11 cellular contexts compared by ENCODE assay signal in genomic region chr1:91572044-91572443, GRCh38.
A peak's percentile ranks its signal among the peaks of the same experiment; 100 is the strongest.
DNase-seq lines count a peak whose midpoint lies in the region; ATAC-seq, FAIRE-seq and TF ChIP-seq lines count a peak whose summit lies in the region.
"Had no signal": no experiment of that assay in that cellular context is flagged by ENCODE, and none has a peak within 500 bp of the region (broad histone marks: within the 10 kb centered on the region; RNA-seq: fewer than 3 reads in every experiment).

No MANE protein-coding gene starts in this region.

- no peak overlapping the region for H2AFZ ChIP-seq in HepG2 (ENCODE audit: low read length)

- no TSS peak for BruUV-seq in HepG2 (replicated peaks; lab: Mats Ljungman, UMichigan)

- no peak for DNase-seq in HepG2 (ENCODE audit: low spot score)
- DNase-seq in NOMO-1 treated with dmso at 0.1 percent for 144 hours (lab: John Stamatoyannopoulos, UW; ENCODE audit: unreplicated experiment): peak; percentile 87
- DNase-seq in activated effector memory CD4-positive, alpha-beta T cell treated with Interleukin-2 at 50 U/mL for 16 hours: no peak
- DNase-seq in T1000 (lab: John Stamatoyannopoulos, UW): no peak
- no peak for DNase-seq in H4 (ENCODE audit: low spot score)
- DNase-seq in activated CD4-positive, alpha-beta T cell treated with anti-CD3 and anti-CD28 coated beads for 36 hours: no peak
- DNase-seq: NCI-H524 had no signal

- H3K27ac ChIP-seq in liver (ENCODE audit: low read depth in 1 of 2, low read length in 2 of 2): no peak overlapping the region
- no peak overlapping the region for H3K27ac ChIP-seq in HepG2 (ENCODE audit: extremely low read length, insufficient read depth, low read length)

- no peak overlapping the region for H3K4me3 Mint-ChIP-seq in activated CD4-positive, alpha-beta T cell treated with anti-CD3 and anti-CD28 coated beads for 36 hours
- H3K4me3 Mint-ChIP-seq: nephron had no signal

- in situ Hi-C loops in HepG2 (cut with HindIII; ENCODE audit: extremely low pct_ligation_motif_present, low pct_unique_long_range_greater_than_20kb): no loop called here

- no peaks in the 10 kb centered on the region for H3K79me2 ChIP-seq in HepG2 (ENCODE audit: insufficient read depth, low read length)

- no peaks in the 10 kb centered on the region for H3K36me3 Mint-ChIP-seq in activated CD4-positive, alpha-beta T cell treated with anti-CD3 and anti-CD28 coated beads for 36 hours (ENCODE audit: low read depth)

- no peak overlapping the region for H3K9ac ChIP-seq in liver (ENCODE audit: low read depth in 1 of 2, low read length in 2 of 2)
- no peak overlapping the region for H3K9ac ChIP-seq in HepG2 (ENCODE audit: insufficient read depth, low read depth, low read length)

- no peaks in the 10 kb centered on the region for H3K9me3 Mint-ChIP-seq in activated CD4-positive, alpha-beta T cell treated with anti-CD3 and anti-CD28 coated beads for 36 hours (ENCODE audit: low read depth)
- H3K9me3 Mint-ChIP-seq: nephron had no signal

- peaks cover 4% of the 10 kb centered on the region for H3K27me3 Mint-ChIP-seq in activated CD4-positive, alpha-beta T cell treated with anti-CD3 and anti-CD28 coated beads for 36 hours

- TF ChIP-seq EP300 in HepG2 (IDR thresholded peaks at IDR 0.05; ENCODE audit: low read depth in 2 of 2, low read length in 2 of 2): no peak
- no peak for TF ChIP-seq EP300 in HepG2 (CRISPR knock-in tag; IDR thresholded peaks at IDR 0.05; ENCODE audit: borderline replicate concordance)

- TF ChIP-seq CTCF in liver (IDR thresholded peaks at IDR 0.05; ENCODE audit: low read depth, low read length, missing input control): no peak
- TF ChIP-seq CTCF in HepG2 (CRISPR knock-in tag; IDR thresholded peaks at IDR 0.05): no peak

- H3K4me2 ChIP-seq in HepG2 (ENCODE audit: low read depth, low read length): no peak overlapping the region

- TF ChIP-seq POLR2A in HepG2 (IDR thresholded peaks at IDR 0.05; ENCODE audit: insufficient read depth in 1 of 2, low read depth in 2 of 2, low read length in 2 of 2): no peak

- H3K4me3 ChIP-seq in liver (ENCODE audit: low read depth in 1 of 3, low read length in 3 of 3) (no peak overlapping the region), HepG2 (replicated peaks in 1 of 3; ENCODE audit: insufficient read depth in 1 of 3, low read depth in 2 of 3, low read length in 3 of 3) (no peak overlapping the region)

- no peak for FAIRE-seq in HepG2 (lab: Jason Lieb, UNC)
- FAIRE-seq: frontal cortex had no signal

- H4K20me1 ChIP-seq in HepG2 (ENCODE audit: insufficient read depth, low read length): no peaks in the 10 kb centered on the region; the same call in 1 of the 2 replicates

- TF ChIP-seq RAD21 in liver (IDR thresholded peaks at IDR 0.05) (no peak), HepG2 (CRISPR knock-in tag; IDR thresholded peaks at IDR 0.05) (no peak)

- H3K27me3 ChIP-seq in liver (ENCODE audit: control insufficient read depth in 4 of 4, insufficient read depth in 4 of 4, low read length in 3 of 4) (no peaks in the 10 kb centered on the region), HepG2 (ENCODE audit: control insufficient read depth in 1 of 2, insufficient read depth in 2 of 2, low read length in 2 of 2) (peaks cover 0 to 2% of the 10 kb centered on the region in 2 experiments; a peak in 1 of 5 replicates)

- H3K4me1 ChIP-seq in liver (ENCODE audit: control insufficient read depth in 4 of 4, insufficient read depth in 4 of 4, low read length in 3 of 4): peaks cover 0 to 3% (median 1%) of the 10 kb centered on the region in 4 donors
- H3K4me1 ChIP-seq in HepG2 (ENCODE audit: insufficient read depth, low read length): no peaks in the 10 kb centered on the region

- intact Hi-C loops in HepG2 (cut with micrococcal nuclease; ENCODE audit: unreplicated experiment): no loop called here
- intact Hi-C loops in activated CD4-positive, alpha-beta T cell treated with anti-CD3 and anti-CD28 coated beads for 36 hours (cut with DNase I, micrococcal nuclease): no loop called here

- H3K9me3 ChIP-seq in liver (ENCODE audit: control insufficient read depth in 4 of 4, low read length in 3 of 4) (no peaks in the 10 kb centered on the region), HepG2 (ENCODE audit: low read length) (no peaks in the 10 kb centered on the region)

- CTCF ChIA-PET in HepG2 (lab: Yijun Ruan, JAX; ENCODE audit: low intra/inter-chr PET ratio, low total read pairs): no interaction called here
- CTCF ChIA-PET in activated CD4-positive, alpha-beta T cell treated with anti-CD3 and anti-CD28 coated beads for 36 hours (lab: Charles Lee): no interaction called here

- H3K36me3 ChIP-seq in liver (ENCODE audit: control insufficient read depth in 4 of 4, insufficient read depth in 3 of 4, low read depth in 1 of 4, low read length in 3 of 4) (peaks cover 0 to 2% (median 0%) of the 10 kb centered on the region in 4 donors), HepG2 (replicated peaks in 1 of 2; ENCODE audit: control insufficient read depth in 1 of 2, insufficient read depth in 2 of 2, low read length in 2 of 2) (no peaks in the 10 kb centered on the region)

- H3K27ac Mint-ChIP-seq in activated CD4-positive, alpha-beta T cell treated with anti-CD3 and anti-CD28 coated beads for 36 hours: no peak overlapping the region
- H3K27ac Mint-ChIP-seq: nephron had no signal

- WGBS in liver: 59% methylated on average over 10 of the region's 10 CpGs
- WGBS in HepG2 (ENCODE audit: low lambda C conversion rate): 17% methylated on average over 10 of the region's 10 CpGs

- H3K4me1 Mint-ChIP-seq in activated CD4-positive, alpha-beta T cell treated with anti-CD3 and anti-CD28 coated beads for 36 hours: peaks cover 27% of the 10 kb centered on the region

- POLR2A ChIA-PET in HepG2 (lab: Yijun Ruan, JAX): no interaction called here
- POLR2A ChIA-PET in activated CD4-positive, alpha-beta T cell treated with anti-CD3 and anti-CD28 coated beads for 36 hours (lab: Charles Lee): no interaction called here

- ATAC-seq in HepG2: no peak
- peak; percentile 73 for ATAC-seq in HG02885 (IDR thresholded peaks at IDR 0.05; ENCODE audit: poor library complexity, unreplicated experiment)
- no peak for ATAC-seq in activated CD4-positive, alpha-beta T cell treated with anti-CD3 and anti-CD28 coated beads for 36 hours

TF ChIP-seq in liver, 16 proteins besides CTCF, POLR2A, EP300 and RAD21:
- TF ChIP-seq REST (IDR thresholded peaks at IDR 0.05): no peak
- peak; percentile 31 for TF ChIP-seq NR2F2 (IDR thresholded peaks at IDR 0.05)
- no peak for TF ChIP-seq FOXA1 (IDR thresholded peaks at IDR 0.05)
TF ChIP-seq in liver: peak in this region for 1.

TF ChIP-seq in HepG2, 621 proteins besides CTCF, POLR2A, EP300 and RAD21:
- TF ChIP-seq TOPORS (CRISPR knock-in tag; IDR thresholded peaks at IDR 0.05): no peak
- TF ChIP-seq NR1H2 (CRISPR knock-in tag; IDR thresholded peaks at IDR 0.05; ENCODE audit: borderline replicate concordance, low read depth): no peak
- no peak for TF ChIP-seq ZNF263 (CRISPR knock-in tag; IDR thresholded peaks at IDR 0.05)
- TF ChIP-seq MAFK (conservative IDR thresholded peaks at IDR 0.05 in 1 of 2, IDR thresholded peaks at IDR 0.05 in 1 of 2; ENCODE audit: low read length in 2 of 2): no peak
- no peak for TF ChIP-seq RFX5 (IDR thresholded peaks at IDR 0.05; ENCODE audit: low read depth, low read length)
- no peak for TF ChIP-seq DNMT3B (CRISPR knock-in tag; conservative IDR thresholded peaks at IDR 0.05)
- no peak for TF ChIP-seq CBFB (CRISPR knock-in tag; IDR thresholded peaks at IDR 0.05)
- TF ChIP-seq SMC3 (IDR thresholded peaks at IDR 0.05; ENCODE audit: low read length): no peak
- no peak for TF ChIP-seq ELF3 (CRISPR knock-in tag; IDR thresholded peaks at IDR 0.05)
- TF ChIP-seq KMT2B (CRISPR knock-in tag; IDR thresholded peaks at IDR 0.05): no peak
- no peak for TF ChIP-seq GABPB1 (CRISPR knock-in tag; IDR thresholded peaks at IDR 0.05)
- TF ChIP-seq ZFP62 (CRISPR knock-in tag; IDR thresholded peaks at IDR 0.05): no peak
- no peak for TF ChIP-seq ZNF333 (CRISPR knock-in tag; IDR thresholded peaks at IDR 0.05; ENCODE audit: borderline replicate concordance)
- no peak for TF ChIP-seq NR2C2 (CRISPR knock-in tag; IDR thresholded peaks at IDR 0.05; ENCODE audit: borderline replicate concordance)
- no peak for TF ChIP-seq CCAR2 (optimal IDR thresholded peaks at IDR 0.05; ENCODE audit: low read depth, low read length)
- TF ChIP-seq CHCHD3 (CRISPR knock-in tag; IDR thresholded peaks at IDR 0.05): no peak
- TF ChIP-seq SAP130 (CRISPR knock-in tag; IDR thresholded peaks at IDR 0.05; ENCODE audit: low read depth): no peak
- TF ChIP-seq SCMH1 (CRISPR knock-in tag; IDR thresholded peaks at IDR 0.05; ENCODE audit: borderline replicate concordance): no peak
- TF ChIP-seq, protein P1, sequence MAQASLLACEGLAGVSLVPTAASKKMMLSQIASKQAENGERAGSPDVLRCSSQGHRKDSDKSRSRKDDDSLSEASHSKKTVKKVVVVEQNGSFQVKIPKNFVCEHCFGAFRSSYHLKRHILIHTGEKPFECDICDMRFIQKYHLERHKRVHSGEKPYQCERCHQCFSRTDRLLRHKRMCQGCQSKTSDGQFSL (CRISPR knock-in tag; IDR thresholded peaks at IDR 0.05): no peak
- no peak for TF ChIP-seq KDM3A (CRISPR knock-in tag; IDR thresholded peaks at IDR 0.05; ENCODE audit: low read depth)
